In genomic region chr12:120834489-120835303, GRCh38 we compare ENCODE assay signal across 12 cellular contexts.
A peak's percentile ranks its signal among the peaks of the same experiment; 100 is the strongest.
DNase-seq lines count a peak whose midpoint lies in the region; ATAC-seq lines count a peak whose summit lies in the region.
"Had no signal": no experiment of that assay in that cellular context is flagged by ENCODE, and none has a peak within 500 bp of the region (broad histone marks: within the 10 kb centered on the region; RNA-seq: fewer than 3 reads in every experiment).

No MANE protein-coding gene starts in this region.

- peak overlapping the region; percentile 10 for H3K4me3 Mint-ChIP-seq in activated T-cell treated with anti-CD3 and anti-CD28 coated beads, Interleukin-2, amount 50 U/mL, for 4 hours

- H3K36me3 Mint-ChIP-seq in activated T-cell treated with anti-CD3 and anti-CD28 coated beads, Interleukin-2, amount 50 U/mL, for 4 hours (ENCODE audit: insufficient read depth) = peaks cover 1% of the 10 kb centered on the region

- no peak for DNase-seq in activated T-cell treated with anti-CD3 and anti-CD28 coated beads, Interleukin-2, amount 50 U/mL, for 4 hours
- DNase-seq in activated T-cell treated with anti-CD3 and anti-CD28 coated beads, Interleukin-2, amount 50 U/mL, for 1 hour = no peak
- DNase-seq in substantia nigra (lab: John Stamatoyannopoulos, UW) (no peak), HK-2 (ENCODE audit: unreplicated experiment) (no peak), D341Med (ENCODE audit: low spot score) (no peak)
- DNase-seq in stimulated activated CD4-positive, alpha-beta T cell treated with anti-CD3 and anti-CD28 coated beads, Interleukin-15, amount 100 ng/mL, for 24 hours = no peak
- DNase-seq: activated effector memory CD4-positive, alpha-beta T cell treated with anti-CD3 and anti-CD28 coated beads, Interleukin-2, amount 50 U/mL, for 16 hours; effector memory CD4-positive, alpha-beta T cell; NCI-H82; T-helper 9 cell had no signal

- peak overlapping the region; percentile 39 for H3K27ac ChIP-seq in cingulate gyrus (ENCODE audit: low read depth, low read length)
- peak overlapping the region; percentile 40 for H3K27ac ChIP-seq in substantia nigra (ENCODE audit: low read depth, low read length, poor library complexity, severe bottlenecking)

- no peaks in the 10 kb centered on the region for H3K9me3 Mint-ChIP-seq in activated T-cell treated with anti-CD3 and anti-CD28 coated beads, Interleukin-2, amount 50 U/mL, for 4 hours

- H3K27me3 Mint-ChIP-seq in activated T-cell treated with anti-CD3 and anti-CD28 coated beads, Interleukin-2, amount 50 U/mL, for 4 hours (ENCODE audit: low read depth) = no peaks in the 10 kb centered on the region

- ATAC-seq in activated T-cell treated with anti-CD3 and anti-CD28 coated beads, Interleukin-2, amount 50 U/mL, for 4 hours = peak; percentile 19 to 26
- peak; percentile 41 for ATAC-seq in HG03354 (IDR thresholded peaks at IDR 0.05; ENCODE audit: poor library complexity, severe bottlenecking, unreplicated experiment)

- peaks cover 67% of the 10 kb centered on the region for H3K4me1 Mint-ChIP-seq in activated T-cell treated with anti-CD3 and anti-CD28 coated beads, Interleukin-2, amount 50 U/mL, for 4 hours (ENCODE audit: low read depth)
